In genomic region chr1:75724472-75725022, GRCh38 we compare ENCODE assay signal across 8 cellular contexts. TPM values are rescaled to one million over a fixed set of nuclear protein-coding genes. Genes with fewer than 3 reads are reported as not detected.
DNase-seq lines count a peak whose midpoint lies in the region; ATAC-seq and TF ChIP-seq lines count a peak whose summit lies in the region.

Gene ACADM (plus strand): TSS chr1:75724709. CDS start chr1:75724788, 79 bp downstream.

- TF ChIP-seq CTCF in GM10266 (IDR thresholded peaks at IDR 0.05; ENCODE audit: control insufficient read depth, insufficient read depth, low read depth, missing control alignments) (no peak), HFFc6 (IDR thresholded peaks at IDR 0.05) (no peak), SU-DHL-6 (IDR thresholded peaks at IDR 0.05; ENCODE audit: insufficient read depth, low read length, poor library complexity, severe bottlenecking) (no peak), parathyroid adenoma (IDR thresholded peaks at IDR 0.05) (no peak), tibial artery (IDR thresholded peaks at IDR 0.05) (no peak)

- H3K4me1 Mint-ChIP-seq in HFFc6 (ENCODE audit: low read depth): peaks cover 45% of the 10 kb centered on the region
- peaks cover 37% of the 10 kb centered on the region for H3K4me1 Mint-ChIP-seq in activated naive CD8-positive, alpha-beta T cell treated with anti-CD3 and anti-CD28 coated beads, Interleukin-2, amount 10 ng/mL, durations not matched to agents 7 days and 5 days

- peak within 1 kb of the TSS; percentile 100 for H3K4me3 Mint-ChIP-seq in HFFc6
- H3K4me3 Mint-ChIP-seq in activated naive CD8-positive, alpha-beta T cell treated with anti-CD3 and anti-CD28 coated beads, Interleukin-2, amount 10 ng/mL, durations not matched to agents 7 days and 5 days: peak within 1 kb of the TSS; percentile 98

- H3K27me3 ChIP-seq in SU-DHL-6 (ENCODE audit: low read length) (no peaks in the 10 kb centered on the region), parathyroid adenoma (ENCODE audit: control insufficient read depth, insufficient read depth, low read length) (no peaks in the 10 kb centered on the region), tibial artery (no peaks in the 10 kb centered on the region)

- H4K20me1 ChIP-seq in SU-DHL-6 (ENCODE audit: low read depth, low read length): peaks cover 7% of the 10 kb centered on the region

- H3K79me2 ChIP-seq in SU-DHL-6 (ENCODE audit: insufficient read depth, low read length): peaks cover 46% of the 10 kb centered on the region
- no peaks in the 10 kb centered on the region for H3K79me2 ChIP-seq in parathyroid adenoma

- H2AFZ ChIP-seq in SU-DHL-6 (ENCODE audit: low read depth, low read length, severe bottlenecking): peak within 1 kb of the TSS; percentile 50
- peak within 1 kb of the TSS; percentile 92 for H2AFZ ChIP-seq in parathyroid adenoma

- peak; percentile 96 for ATAC-seq in activated naive CD8-positive, alpha-beta T cell treated with anti-CD3 and anti-CD28 coated beads, Interleukin-2, amount 10 ng/mL, durations not matched to agents 7 days and 5 days (ENCODE audit: low read depth)

- DNase-seq in GM10266 (ENCODE audit: extremely low spot score): peak; percentile 85
- peak; percentile 66 for DNase-seq in HFFc6
- DNase-seq in NAMALWA (ENCODE audit: low spot score): peak; percentile 92
- DNase-seq in activated naive CD8-positive, alpha-beta T cell treated with anti-CD3 and anti-CD28 coated beads, Interleukin-2, amount 10 ng/mL, durations not matched to agents 7 days and 5 days: peak; percentile 89
- peak; percentile 75 to 96 (median 92) for DNase-seq in head of caudate nucleus
- DNase-seq in tibial artery: peak; percentile 86 to 93

- H3K9me3 ChIP-seq in SU-DHL-6 (ENCODE audit: insufficient read depth, low read length) (no peaks in the 10 kb centered on the region), parathyroid adenoma (ENCODE audit: control insufficient read depth, low read length) (no peaks in the 10 kb centered on the region), tibial artery (no peaks in the 10 kb centered on the region)

- H3K27ac Mint-ChIP-seq in HFFc6: peak within 1 kb of the TSS; percentile 97
- H3K27ac Mint-ChIP-seq in activated naive CD8-positive, alpha-beta T cell treated with anti-CD3 and anti-CD28 coated beads, Interleukin-2, amount 10 ng/mL, durations not matched to agents 7 days and 5 days: peak within 1 kb of the TSS; percentile 95

- H3K4me2 ChIP-seq in SU-DHL-6 (ENCODE audit: low read depth, low read length, poor library complexity, severe bottlenecking): peak within 1 kb of the TSS; percentile 100
- H3K4me2 ChIP-seq in parathyroid adenoma (ENCODE audit: low read length): peak within 1 kb of the TSS; percentile 90

- H3K9me3 Mint-ChIP-seq in HFFc6: no peaks in the 10 kb centered on the region
- H3K9me3 Mint-ChIP-seq in activated naive CD8-positive, alpha-beta T cell treated with anti-CD3 and anti-CD28 coated beads, Interleukin-2, amount 10 ng/mL, durations not matched to agents 7 days and 5 days: no peaks in the 10 kb centered on the region

- intact Hi-C loops in head of caudate nucleus (cut with DNase I) (loop anchor here (2.0 kb wide), 1 partner anchor 62 kb away; the partner anchor contains the start of gene RABGGTB), tibial artery (cut with DNase I; ENCODE audit: low total_unique reads) (loop anchor here (2.0 kb wide), 1 partner anchor 60 kb away; no protein-coding TSS in a partner anchor)

- H3K9ac ChIP-seq in SU-DHL-6 (ENCODE audit: low read length) (peak within 1 kb of the TSS; percentile 92), parathyroid adenoma (no peak within 1 kb of the TSS)

- H3K27ac ChIP-seq in SU-DHL-6 (ENCODE audit: low read depth, low read length): peak within 1 kb of the TSS; percentile 100
- H3K27ac ChIP-seq in parathyroid adenoma: peak within 1 kb of the TSS; percentile 91
- peak within 1 kb of the TSS; percentile 81 to 93 for H3K27ac ChIP-seq in tibial artery

- H3K36me3 ChIP-seq in SU-DHL-6 (ENCODE audit: low read length) (peaks cover 11% of the 10 kb centered on the region), parathyroid adenoma (ENCODE audit: control insufficient read depth, insufficient read depth, low read length) (no peaks in the 10 kb centered on the region), tibial artery (no peaks in the 10 kb centered on the region)

- peak within 1 kb of the TSS; percentile 95 for H3K4me3 ChIP-seq in SU-DHL-6 (ENCODE audit: insufficient read depth, low read length, poor library complexity, severe bottlenecking)
- H3K4me3 ChIP-seq in parathyroid adenoma (ENCODE audit: low read depth, low read length): peak within 1 kb of the TSS; percentile 76
- peak within 1 kb of the TSS; percentile 80 to 89 for H3K4me3 ChIP-seq in tibial artery

- no peaks in the 10 kb centered on the region; the same call in 1 of the 2 replicates for H3K27me3 Mint-ChIP-seq in HFFc6 (ENCODE audit: insufficient read depth)
- H3K27me3 Mint-ChIP-seq in activated naive CD8-positive, alpha-beta T cell treated with anti-CD3 and anti-CD28 coated beads, Interleukin-2, amount 10 ng/mL, durations not matched to agents 7 days and 5 days: no peaks in the 10 kb centered on the region

- H3K4me1 ChIP-seq in parathyroid adenoma (no peaks in the 10 kb centered on the region), tibial artery (peaks cover 0 to 31% (median 2%) of the 10 kb centered on the region in 4 donors)

- POLR2A ChIA-PET in activated naive CD8-positive, alpha-beta T cell treated with anti-CD3 and anti-CD28 coated beads, Interleukin-2, amount 10 ng/mL, durations not matched to agents 7 days and 5 days (lab: Charles Lee): no interaction called here

- H3K9me2 ChIP-seq in SU-DHL-6 (replicated peaks; ENCODE audit: insufficient read depth, low read length): no peaks in the 10 kb centered on the region

- peaks cover 6% of the 10 kb centered on the region; the same call in 1 of the 2 replicates for H3K36me3 Mint-ChIP-seq in HFFc6 (ENCODE audit: low read depth)
- H3K36me3 Mint-ChIP-seq in activated naive CD8-positive, alpha-beta T cell treated with anti-CD3 and anti-CD28 coated beads, Interleukin-2, amount 10 ng/mL, durations not matched to agents 7 days and 5 days: peaks cover 5% of the 10 kb centered on the region

- H3F3A ChIP-seq in SU-DHL-6 (ENCODE audit: insufficient read depth): peaks cover 32% of the 10 kb centered on the region

RNA-seq across cellular contexts. Expression of gene ACADM, which starts in this region (rescaled TPM):
- 10 to 100 TPM; 28.9 to 36.1 (median 32.7) TPM for total RNA-seq in HFFc6 (2021; fragmentation: NEBNext Ultra II Directional; extraction: Animal tissue kit (Norgen Biotek cat#: 25700))
- 10 to 100 TPM; 34.9 to 37.5 TPM for total RNA-seq in activated naive CD8-positive, alpha-beta T cell treated with anti-CD3 and anti-CD28 coated beads, Interleukin-2, amount 10 ng/mL, durations not matched to agents 7 days and 5 days

Comparison
In these comparisons a context has a peak if more than half of its experiments do, and no peak if none do; other contexts are left out.
1. Peak in every context shown above with its lines: DNase-seq, ATAC-seq, H3K4me3 ChIP-seq and H3K27ac ChIP-seq.